Comparison of ENCODE assay signal across 2 cellular contexts in the genomic region with DNA sequence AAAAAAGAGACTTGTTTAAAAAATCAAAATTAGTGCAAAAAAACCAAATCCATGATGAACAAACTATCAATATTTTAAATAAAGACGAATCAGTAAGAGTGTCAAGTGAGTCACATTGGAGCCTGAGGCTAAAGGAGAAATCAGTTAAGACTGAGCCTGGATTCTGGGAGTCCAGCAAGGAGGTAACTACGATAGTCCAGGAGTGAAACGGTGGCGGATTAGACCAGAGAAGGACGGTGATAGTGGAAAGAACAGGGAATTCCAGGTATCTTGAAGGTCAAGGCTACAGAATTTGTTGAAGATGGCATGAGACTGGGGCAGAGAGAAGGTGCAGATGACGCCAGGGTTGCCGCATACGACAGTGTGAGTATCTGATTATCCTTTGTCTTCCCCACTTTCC.
TF ChIP-seq lines count a peak whose summit lies in the region.

No MANE protein-coding gene starts in this region.

TF ChIP-seq in IMR-90, 13 proteins besides CTCF, POLR2A, EP300 and RAD21:
- TF ChIP-seq CEBPB (IDR thresholded peaks at IDR 0.05; ENCODE audit: low read depth, low read length) (no peak), FOS (IDR thresholded peaks at IDR 0.05; ENCODE audit: low read depth, low read length) (no peak), MAZ (IDR thresholded peaks at IDR 0.05; ENCODE audit: borderline replicate concordance, low read depth, low read length) (no peak), NFE2L2 (IDR thresholded peaks at IDR 0.05; ENCODE audit: low read depth, low read length) (no peak), RFX5 (IDR thresholded peaks at IDR 0.05; ENCODE audit: low read depth, low read length) (no peak), CHD1 (IDR thresholded peaks at IDR 0.05; ENCODE audit: low read depth, low read length) (no peak), BHLHE40 (IDR thresholded peaks at IDR 0.05; ENCODE audit: low read depth, low read length) (no peak), MXI1 (IDR thresholded peaks at IDR 0.05; ENCODE audit: borderline replicate concordance, low read depth, low read length) (no peak), RCOR1 (IDR thresholded peaks at IDR 0.05; ENCODE audit: insufficient replicate concordance, low read length) (no peak), MAFK (IDR thresholded peaks at IDR 0.05; ENCODE audit: low read depth, low read length) (no peak), SMC3 (IDR thresholded peaks at IDR 0.05; ENCODE audit: low read depth, low read length) (no peak)
- TF ChIP-seq, protein P1, sequence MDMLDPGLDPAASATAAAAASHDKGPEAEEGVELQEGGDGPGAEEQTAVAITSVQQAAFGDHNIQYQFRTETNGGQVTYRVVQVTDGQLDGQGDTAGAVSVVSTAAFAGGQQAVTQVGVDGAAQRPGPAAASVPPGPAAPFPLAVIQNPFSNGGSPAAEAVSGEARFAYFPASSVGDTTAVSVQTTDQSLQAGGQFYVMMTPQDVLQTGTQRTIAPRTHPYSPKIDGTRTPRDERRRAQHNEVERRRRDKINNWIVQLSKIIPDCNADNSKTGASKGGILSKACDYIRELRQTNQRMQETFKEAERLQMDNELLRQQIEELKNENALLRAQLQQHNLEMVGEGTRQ (IDR thresholded peaks at IDR 0.05; ENCODE audit: low read depth, low read length) = no peak
- TF ChIP-seq, protein P2, sequence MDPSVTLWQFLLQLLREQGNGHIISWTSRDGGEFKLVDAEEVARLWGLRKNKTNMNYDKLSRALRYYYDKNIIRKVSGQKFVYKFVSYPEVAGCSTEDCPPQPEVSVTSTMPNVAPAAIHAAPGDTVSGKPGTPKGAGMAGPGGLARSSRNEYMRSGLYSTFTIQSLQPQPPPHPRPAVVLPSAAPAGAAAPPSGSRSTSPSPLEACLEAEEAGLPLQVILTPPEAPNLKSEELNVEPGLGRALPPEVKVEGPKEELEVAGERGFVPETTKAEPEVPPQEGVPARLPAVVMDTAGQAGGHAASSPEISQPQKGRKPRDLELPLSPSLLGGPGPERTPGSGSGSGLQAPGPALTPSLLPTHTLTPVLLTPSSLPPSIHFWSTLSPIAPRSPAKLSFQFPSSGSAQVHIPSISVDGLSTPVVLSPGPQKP (IDR thresholded peaks at IDR 0.05; ENCODE audit: borderline replicate concordance, low read depth, low read length) = no peak

TF ChIP-seq in H1, 55 proteins besides CTCF, POLR2A, EP300 and RAD21:
- 0 out of 2 replicates have a peak, but pooled peaks have one; percentile 23 for TF ChIP-seq POLR2AphosphoS5 (IDR thresholded peaks at IDR 0.05; ENCODE audit: low read depth, low read length)
- TF ChIP-seq KDM1A (IDR thresholded peaks at IDR 0.05; ENCODE audit: borderline replicate concordance, low read length) = no peak
- no peak for TF ChIP-seq BACH1 (IDR thresholded peaks at IDR 0.05; ENCODE audit: low read length)
